ENCODE assay signal across 9 cellular contexts in genomic region chrX:40922307-40922706, GRCh38.
DNase-seq lines count a peak whose midpoint lies in the region; ATAC-seq lines count a peak whose summit lies in the region.
"Had no signal": no experiment of that assay in that cellular context is flagged by ENCODE, and none has a peak within 500 bp of the region (broad histone marks: within the 10 kb centered on the region; RNA-seq: fewer than 3 reads in every experiment).

No MANE protein-coding gene starts in this region.

- ATAC-seq in HG02981 (IDR thresholded peaks at IDR 0.05; ENCODE audit: unreplicated experiment), result no peak

- no peak overlapping the region for H3K27ac ChIP-seq in Karpas-422 (ENCODE audit: low read length)

- no peaks in the 10 kb centered on the region for H3K79me2 ChIP-seq in Karpas-422 (ENCODE audit: low read length)

- H3K9ac ChIP-seq in Karpas-422 (ENCODE audit: low read length), result no peak overlapping the region

- H4K20me1 ChIP-seq in Karpas-422 (ENCODE audit: insufficient read depth, low read depth, low read length), result no peaks in the 10 kb centered on the region

- H3K9me2 ChIP-seq in Karpas-422 (replicated peaks; ENCODE audit: insufficient read depth, low read length), result no peaks in the 10 kb centered on the region

- H3K4me3 ChIP-seq in Karpas-422 (ENCODE audit: low read length), result no peak overlapping the region

- no peaks in the 10 kb centered on the region for H3K9me3 ChIP-seq in Karpas-422 (ENCODE audit: low read length)

- no peaks in the 10 kb centered on the region for H3K27me3 ChIP-seq in Karpas-422 (ENCODE audit: low read length)

- H3K36me3 ChIP-seq in Karpas-422 (ENCODE audit: insufficient read depth, low read length), result no peaks in the 10 kb centered on the region

- no peaks in the 10 kb centered on the region for H3K4me1 ChIP-seq in Karpas-422 (ENCODE audit: low read length)

- DNase-seq in Daoy (ENCODE audit: low read depth) (peak; percentile 51), Karpas-422 (peak; percentile 80), amniotic epithelial cell (ENCODE audit: low read depth) (peak; percentile 96), lung microvascular endothelial cell (ENCODE audit: low read depth in 2 of 2) (peak; percentile 31 to 67), NOMO-1 (lab: John Stamatoyannopoulos, UW; ENCODE audit: unreplicated experiment in 2 of 2) (no peak), superior temporal gyrus (ENCODE audit: extremely low spot score) (no peak), NCI-H1930 (lab: John Stamatoyannopoulos, UW) (no peak)
- DNase-seq: activated CD8-positive, alpha-beta memory T cell treated with anti-CD3 and anti-CD28 coated beads for 24 hours had no signal

- H2AFZ ChIP-seq in Karpas-422 (ENCODE audit: low read length), result no peak overlapping the region

- no peak overlapping the region for H3K4me2 ChIP-seq in Karpas-422 (ENCODE audit: low read depth, low read length, poor library complexity, severe bottlenecking)

Comparison
In these comparisons a context has a peak if more than half of its experiments do, and no peak if none do; other contexts are left out.
1. DNase-seq: peak in Daoy (single experiment), Karpas-422 (single experiment), amniotic epithelial cell (single experiment) and lung microvascular endothelial cell (2 of 2); none in NOMO-1 (0 of 2), superior temporal gyrus (single experiment) and NCI-H1930 (0 of 2).